In the genomic region with DNA sequence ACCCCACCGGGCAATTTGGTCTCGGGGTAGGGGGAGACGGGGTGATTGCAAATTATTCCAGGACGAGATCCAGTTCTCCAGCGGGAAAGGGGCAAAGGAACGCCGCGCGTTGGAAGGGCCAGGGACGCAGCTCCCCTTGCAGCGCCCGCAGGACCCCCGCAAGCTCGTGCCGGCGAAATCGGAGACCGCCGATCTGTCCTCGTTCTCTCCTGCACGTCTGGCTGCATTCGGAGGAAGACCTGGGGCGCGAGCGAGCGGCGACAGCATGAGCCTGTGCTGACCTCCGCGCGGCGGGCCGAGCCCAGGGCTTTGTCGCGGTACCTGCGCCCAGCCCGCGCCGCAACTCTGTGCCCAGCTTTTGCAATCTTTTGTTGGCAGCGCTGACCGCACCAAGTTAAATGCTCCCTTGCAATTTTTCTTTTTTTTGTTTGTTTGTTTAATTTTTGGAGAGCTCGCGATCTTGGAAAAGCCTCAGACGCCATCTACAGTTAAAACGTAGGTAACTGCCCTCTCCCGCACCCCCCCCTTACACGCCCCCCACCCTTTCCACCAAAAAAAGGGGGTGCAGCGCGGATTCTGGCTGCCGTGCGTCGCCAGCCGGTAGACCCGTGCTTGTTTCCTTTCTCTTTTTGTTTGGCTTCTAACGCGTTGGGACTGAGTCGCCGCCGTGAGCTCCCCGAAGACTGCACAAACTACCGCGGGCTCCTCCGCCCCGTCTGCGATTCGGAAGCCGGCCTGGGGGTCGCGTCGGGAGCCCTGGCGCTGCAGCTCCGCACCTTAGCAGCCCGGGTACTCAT, we compare ENCODE assay signal across 1 cellular context.
TF ChIP-seq lines count a peak whose summit lies in the region.

No MANE protein-coding gene starts in this region.

TF ChIP-seq in K562, 482 proteins besides CTCF, POLR2A, EP300 and RAD21 (continued from another document and continues in another):
- TF ChIP-seq ESRRB (CRISPR knock-in tag; IDR thresholded peaks at IDR 0.05; ENCODE audit: borderline replicate concordance) (no peak), FOXA3 (CRISPR knock-in tag; conservative IDR thresholded peaks at IDR 0.05 in 1 of 2, IDR thresholded peaks at IDR 0.05 in 1 of 2) (peak in 1 of 2 experiments; percentile 43; a peak in 1 of 4 replicates), MXI1 (IDR thresholded peaks at IDR 0.05; ENCODE audit: low read depth, low read length) (no peak), ZNF165 (CRISPR knock-in tag; IDR thresholded peaks at IDR 0.05; ENCODE audit: borderline replicate concordance) (no peak), KLF10 (CRISPR knock-in tag; IDR thresholded peaks at IDR 0.05) (no peak), XRCC4 (IDR thresholded peaks at IDR 0.05; ENCODE audit: extremely low read depth, insufficient read depth, insufficient read length) (no peak), NR3C1 (CRISPR knock-in tag; IDR thresholded peaks at IDR 0.05) (no peak), ZBTB2 (IDR thresholded peaks at IDR 0.05) (no peak), ZNF584 (CRISPR knock-in tag; IDR thresholded peaks at IDR 0.05; ENCODE audit: low read depth) (no peak), ETV6 (IDR thresholded peaks at IDR 0.05; ENCODE audit: borderline replicate concordance in 1 of 2, low read depth in 2 of 2, low read length in 1 of 2) (no peak), ETV6 (CRISPR knock-in tag; IDR thresholded peaks at IDR 0.05; ENCODE audit: borderline replicate concordance) (no peak), SFPQ (IDR thresholded peaks at IDR 0.05; ENCODE audit: low read depth, low read length) (no peak), YY1 (IDR thresholded peaks at IDR 0.05; ENCODE audit: borderline replicate concordance in 1 of 3, control insufficient read depth in 1 of 3, extremely low read depth in 1 of 3, insufficient read depth in 3 of 3, insufficient read length in 1 of 3, insufficient replicate concordance in 2 of 3, low read depth in 1 of 3, low read length in 2 of 3) (no peak), PHF8 (IDR thresholded peaks at IDR 0.05; ENCODE audit: borderline replicate concordance, low read length) (peak; percentile 18; the same call in 1 of the 2 replicates), NCOA1 (IDR thresholded peaks at IDR 0.05; ENCODE audit: low read depth) (no peak), ZBTB8A (IDR thresholded peaks at IDR 0.05; ENCODE audit: partially characterized antibody) (no peak), ZNF431 (CRISPR knock-in tag; IDR thresholded peaks at IDR 0.05) (no peak), ARNT (IDR thresholded peaks at IDR 0.05) (no peak; a peak in 1 of 4 replicates), MAFK (IDR thresholded peaks at IDR 0.05; ENCODE audit: low read length) (no peak), TOE1 (IDR thresholded peaks at IDR 0.05; ENCODE audit: borderline replicate concordance) (no peak), TOE1 (CRISPR knock-in tag; IDR thresholded peaks at IDR 0.05; ENCODE audit: borderline replicate concordance, low read depth) (no peak), MAX (CRISPR knock-in tag; IDR thresholded peaks at IDR 0.05) (peak; percentile 40; the same call in 1 of the 2 replicates), FOSL1 (tag; conservative IDR thresholded peaks at IDR 0.05) (no peak), TEAD1 (CRISPR knock-in tag; IDR thresholded peaks at IDR 0.05) (peak in 1 of 2 experiments; percentile 31; a peak in 1 of 4 replicates), NRF1 (conservative IDR thresholded peaks at IDR 0.05 in 1 of 2, IDR thresholded peaks at IDR 0.05 in 1 of 2) (no peak; a peak in 1 of 4 replicates), PHF20 (IDR thresholded peaks at IDR 0.05; ENCODE audit: partially characterized antibody) (no peak), SNIP1 (IDR thresholded peaks at IDR 0.05; ENCODE audit: low read depth) (no peak), HDAC6 (IDR thresholded peaks at IDR 0.05; ENCODE audit: low read depth, low read length) (no peak), RFX5 (IDR thresholded peaks at IDR 0.05; ENCODE audit: low read depth, low read length) (no peak), MYC (IDR thresholded peaks at IDR 0.05; ENCODE audit: low read depth, low read length) (no peak), MYC (CRISPR knock-in tag; IDR thresholded peaks at IDR 0.05; ENCODE audit: borderline replicate concordance, low read depth) (0 out of 2 replicates have a peak, but pooled peaks have one; percentile 33), NR2C2 (CRISPR knock-in tag; IDR thresholded peaks at IDR 0.05) (no peak), NR2C2 (tag; IDR thresholded peaks at IDR 0.05) (no peak), ZNF707 (CRISPR knock-in tag; conservative IDR thresholded peaks at IDR 0.05) (no peak), TEAD4 (IDR thresholded peaks at IDR 0.05; ENCODE audit: low read length) (no peak), TEAD4 (CRISPR knock-in tag; IDR thresholded peaks at IDR 0.05; ENCODE audit: borderline replicate concordance) (no peak), HDAC3 (IDR thresholded peaks at IDR 0.05; ENCODE audit: borderline replicate concordance, partially characterized antibody) (no peak), MBD2 (IDR thresholded peaks at IDR 0.05; ENCODE audit: borderline replicate concordance, low read depth) (no peak), HNRNPLL (IDR thresholded peaks at IDR 0.05; ENCODE audit: low read depth, low read length, poor library complexity, severe bottlenecking) (no peak), CEBPZ (IDR thresholded peaks at IDR 0.05; ENCODE audit: borderline replicate concordance, low read depth, low read length) (no peak)
- TF ChIP-seq, protein P1, sequence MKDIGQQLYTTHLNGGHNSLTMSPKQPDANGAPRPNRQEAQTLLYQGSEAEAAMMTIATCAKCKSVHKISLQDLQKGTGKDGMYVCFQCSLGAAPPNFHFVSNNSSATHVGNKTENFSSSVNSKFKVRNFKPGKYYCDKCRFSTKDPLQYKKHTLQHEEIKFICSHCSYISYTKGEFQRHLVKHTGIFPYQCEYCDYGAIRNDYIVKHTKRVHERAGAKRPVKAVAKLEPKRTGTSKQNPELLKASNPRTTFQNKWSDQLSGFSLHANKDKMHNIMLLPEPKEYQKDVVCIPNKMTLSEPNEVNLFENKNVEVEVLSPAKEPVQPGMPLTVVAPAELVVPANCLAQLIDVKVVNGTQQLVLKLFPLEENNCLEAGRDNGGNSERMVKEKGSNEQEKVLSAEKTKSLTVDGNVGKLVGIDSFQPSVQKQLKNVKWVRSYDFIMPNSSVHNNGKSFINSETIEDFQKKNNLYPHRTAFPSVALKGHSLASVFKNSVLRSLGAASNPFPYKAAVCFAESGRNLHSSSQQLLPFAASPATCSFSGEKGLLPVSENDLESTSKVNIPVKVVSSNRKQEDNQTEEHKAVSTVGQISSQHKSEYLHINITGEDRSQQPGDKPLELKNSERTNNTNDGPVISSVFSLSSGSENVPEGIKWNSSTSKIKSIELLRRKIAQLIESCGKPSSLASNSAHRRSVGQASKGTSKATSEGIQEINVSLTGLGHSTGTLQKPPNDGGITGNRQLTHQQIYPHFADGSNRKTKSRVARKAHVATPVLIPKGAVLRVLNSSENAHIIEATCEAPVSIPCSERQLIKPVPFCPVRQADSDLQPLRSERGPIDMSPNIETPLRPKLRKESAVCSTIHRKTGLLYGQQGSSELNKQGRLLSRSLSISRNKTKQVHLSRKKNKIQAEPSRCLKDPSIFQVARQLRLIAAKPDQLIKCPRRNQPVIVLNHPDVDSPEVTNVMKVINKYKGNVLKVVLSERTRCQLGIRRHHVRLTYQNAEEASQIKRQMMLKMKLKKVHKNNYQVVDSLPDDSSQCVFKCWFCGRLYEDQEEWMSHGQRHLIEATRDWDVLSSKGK (CRISPR knock-in tag; IDR thresholded peaks at IDR 0.05) = no peak
- TF ChIP-seq, protein P2, sequence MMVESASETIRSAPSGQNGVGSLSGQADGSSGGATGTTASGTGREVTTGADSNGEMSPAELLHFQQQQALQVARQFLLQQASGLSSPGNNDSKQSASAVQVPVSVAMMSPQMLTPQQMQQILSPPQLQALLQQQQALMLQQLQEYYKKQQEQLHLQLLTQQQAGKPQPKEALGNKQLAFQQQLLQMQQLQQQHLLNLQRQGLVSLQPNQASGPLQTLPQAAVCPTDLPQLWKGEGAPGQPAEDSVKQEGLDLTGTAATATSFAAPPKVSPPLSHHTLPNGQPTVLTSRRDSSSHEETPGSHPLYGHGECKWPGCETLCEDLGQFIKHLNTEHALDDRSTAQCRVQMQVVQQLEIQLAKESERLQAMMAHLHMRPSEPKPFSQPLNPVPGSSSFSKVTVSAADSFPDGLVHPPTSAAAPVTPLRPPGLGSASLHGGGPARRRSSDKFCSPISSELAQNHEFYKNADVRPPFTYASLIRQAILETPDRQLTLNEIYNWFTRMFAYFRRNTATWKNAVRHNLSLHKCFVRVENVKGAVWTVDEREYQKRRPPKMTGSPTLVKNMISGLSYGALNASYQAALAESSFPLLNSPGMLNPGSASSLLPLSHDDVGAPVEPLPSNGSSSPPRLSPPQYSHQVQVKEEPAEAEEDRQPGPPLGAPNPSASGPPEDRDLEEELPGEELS (CRISPR knock-in tag; IDR thresholded peaks at IDR 0.05; ENCODE audit: borderline replicate concordance) = no peak
- TF ChIP-seq, protein P3, sequence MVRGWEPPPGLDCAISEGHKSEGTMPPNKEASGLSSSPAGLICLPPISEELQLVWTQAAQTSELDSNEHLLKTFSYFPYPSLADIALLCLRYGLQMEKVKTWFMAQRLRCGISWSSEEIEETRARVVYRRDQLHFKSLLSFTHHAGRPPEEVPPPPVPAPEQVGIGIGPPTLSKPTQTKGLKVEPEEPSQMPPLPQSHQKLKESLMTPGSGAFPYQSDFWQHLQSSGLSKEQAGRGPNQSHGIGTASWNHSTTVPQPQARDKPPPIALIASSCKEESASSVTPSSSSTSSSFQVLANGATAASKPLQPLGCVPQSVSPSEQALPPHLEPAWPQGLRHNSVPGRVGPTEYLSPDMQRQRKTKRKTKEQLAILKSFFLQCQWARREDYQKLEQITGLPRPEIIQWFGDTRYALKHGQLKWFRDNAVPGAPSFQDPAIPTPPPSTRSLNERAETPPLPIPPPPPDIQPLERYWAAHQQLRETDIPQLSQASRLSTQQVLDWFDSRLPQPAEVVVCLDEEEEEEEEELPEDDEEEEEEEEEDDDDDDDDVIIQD (CRISPR knock-in tag; IDR thresholded peaks at IDR 0.05) = no peak
- TF ChIP-seq, protein P4, sequence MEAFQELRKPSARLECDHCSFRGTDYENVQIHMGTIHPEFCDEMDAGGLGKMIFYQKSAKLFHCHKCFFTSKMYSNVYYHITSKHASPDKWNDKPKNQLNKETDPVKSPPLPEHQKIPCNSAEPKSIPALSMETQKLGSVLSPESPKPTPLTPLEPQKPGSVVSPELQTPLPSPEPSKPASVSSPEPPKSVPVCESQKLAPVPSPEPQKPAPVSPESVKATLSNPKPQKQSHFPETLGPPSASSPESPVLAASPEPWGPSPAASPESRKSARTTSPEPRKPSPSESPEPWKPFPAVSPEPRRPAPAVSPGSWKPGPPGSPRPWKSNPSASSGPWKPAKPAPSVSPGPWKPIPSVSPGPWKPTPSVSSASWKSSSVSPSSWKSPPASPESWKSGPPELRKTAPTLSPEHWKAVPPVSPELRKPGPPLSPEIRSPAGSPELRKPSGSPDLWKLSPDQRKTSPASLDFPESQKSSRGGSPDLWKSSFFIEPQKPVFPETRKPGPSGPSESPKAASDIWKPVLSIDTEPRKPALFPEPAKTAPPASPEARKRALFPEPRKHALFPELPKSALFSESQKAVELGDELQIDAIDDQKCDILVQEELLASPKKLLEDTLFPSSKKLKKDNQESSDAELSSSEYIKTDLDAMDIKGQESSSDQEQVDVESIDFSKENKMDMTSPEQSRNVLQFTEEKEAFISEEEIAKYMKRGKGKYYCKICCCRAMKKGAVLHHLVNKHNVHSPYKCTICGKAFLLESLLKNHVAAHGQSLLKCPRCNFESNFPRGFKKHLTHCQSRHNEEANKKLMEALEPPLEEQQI (IDR thresholded peaks at IDR 0.05) = no peak
